ENCODE assay signal across 9 cellular contexts in the genomic region with DNA sequence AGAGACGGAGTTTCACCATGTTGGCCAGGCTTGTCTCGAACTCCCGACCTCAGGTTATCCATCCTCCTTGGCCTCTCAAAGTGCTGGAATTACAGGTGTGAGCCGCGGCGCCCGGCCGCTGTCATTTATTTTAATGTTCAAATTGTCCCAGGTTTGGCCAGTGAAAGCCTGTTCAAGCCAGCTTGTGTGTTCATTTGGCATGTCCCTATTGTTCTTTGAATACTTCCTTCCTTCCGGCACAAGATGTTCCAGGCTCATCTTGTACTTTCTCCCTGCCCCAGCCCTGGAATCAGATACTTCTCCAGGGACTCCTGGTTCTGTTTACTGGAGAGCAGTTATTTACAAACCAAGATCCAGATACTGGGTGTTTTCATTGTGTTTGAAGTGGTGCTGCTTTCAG. TPM values are rescaled to one million over a fixed set of nuclear protein-coding genes. Genes with fewer than 3 reads are reported as not detected.
A peak's percentile ranks its signal among the peaks of the same experiment; 100 is the strongest.
DNase-seq lines count a peak whose midpoint lies in the region; ATAC-seq and TF ChIP-seq lines count a peak whose summit lies in the region.
"Had no signal": no experiment of that assay in that cellular context is flagged by ENCODE, and none has a peak within 500 bp of the region (broad histone marks: within the 10 kb centered on the region; RNA-seq: fewer than 3 reads in every experiment).

No MANE protein-coding gene starts in this region.

- in situ Hi-C loops in GM23248 (cut with MboI): no loop called here

- H3K27me3 ChIP-seq in GM23248 (replicated peaks; ENCODE audit: insufficient read depth) (no peaks in the 10 kb centered on the region), adipocyte (replicated peaks; ENCODE audit: control insufficient read depth, insufficient read depth, low read length) (no peaks in the 10 kb centered on the region), right atrium auricular region (no peaks in the 10 kb centered on the region)

- H3K27ac ChIP-seq in GM23248 (no peak overlapping the region), right atrium auricular region (peak overlapping the region; percentile 78 to 94)

- peak overlapping the region; percentile 69 for H2AFZ ChIP-seq in GM23248

- no peaks in the 10 kb centered on the region for H3K9me2 ChIP-seq in GM23248 (ENCODE audit: insufficient read depth)

- DNase-seq in GM23248 (no peak), adipocyte (ENCODE audit: low read depth) (no peak), right atrium auricular region (ENCODE audit: low spot score) (peak; percentile 71), pons (ENCODE audit: low spot score) (peak; percentile 20), cerebellar nuclear complex (lab: John Stamatoyannopoulos, UW) (no peak), mesenteric fat pad (ENCODE audit: low spot score) (no peak), GM19240 (ENCODE audit: insufficient read length, low spot score) (no peak)
- DNase-seq: NCI-H526 had no signal

- H3K4me2 ChIP-seq in GM23248 (ENCODE audit: unreplicated experiment): no peak overlapping the region

- H3K4me1 ChIP-seq in GM23248 (ENCODE audit: insufficient read depth) (no peaks in the 10 kb centered on the region), adipocyte (ENCODE audit: control insufficient read depth, insufficient read depth, low read length) (peaks cover 17% of the 10 kb centered on the region), right atrium auricular region (peaks cover 0 to 18% of the 10 kb centered on the region in 2 donors)

- H3F3A ChIP-seq in GM23248 (ENCODE audit: insufficient read depth): peaks cover 10% of the 10 kb centered on the region

- WGBS in GM23248 (ENCODE audit: low coverage in 1 of 2, low lambda C conversion rate in 2 of 2, missing lambda C conversion rate in 2 of 2), 2 experiments: 42 to 45% methylated on average over 9 of the region's 9 CpGs

- H4K20me1 ChIP-seq in GM23248 (ENCODE audit: insufficient read depth): no peaks in the 10 kb centered on the region

- H3K36me3 ChIP-seq in GM23248 (ENCODE audit: low read depth) (no peaks in the 10 kb centered on the region), adipocyte (ENCODE audit: control insufficient read depth, insufficient read depth, low read length, severe bottlenecking) (no peaks in the 10 kb centered on the region), right atrium auricular region (no peaks in the 10 kb centered on the region)

- no peak for ATAC-seq in GM18867 (IDR thresholded peaks at IDR 0.05; ENCODE audit: unreplicated experiment)

- H3K9me3 ChIP-seq in GM23248 (ENCODE audit: low read depth): no peaks in the 10 kb centered on the region
- no peaks in the 10 kb centered on the region for H3K9me3 ChIP-seq in adipocyte (ENCODE audit: control insufficient read depth, low read length)
- H3K9me3 ChIP-seq in right atrium auricular region: no peaks in the 10 kb centered on the region

- H3K9ac ChIP-seq in GM23248: no peak overlapping the region
- H3K9ac ChIP-seq in adipocyte (ENCODE audit: low read length): peak overlapping the region; percentile 63

- H3K4me3 ChIP-seq in GM23248: no peak overlapping the region
- H3K4me3 ChIP-seq in adipocyte (ENCODE audit: low read length): no peak overlapping the region
- H3K4me3 ChIP-seq in right atrium auricular region: no peak overlapping the region

- no peaks in the 10 kb centered on the region for H3K79me2 ChIP-seq in GM23248 (ENCODE audit: insufficient read depth)

- no peak for TF ChIP-seq CTCF in right atrium auricular region (IDR thresholded peaks at IDR 0.05)

RNA-seq across cellular contexts. Expression of gene ZBTB8B, which starts 37.0 kb away (rescaled TPM):
- total RNA-seq in GM23248 (2014; rRNA removed; shearing (Covaris generic)): not detected in 2 replicates
- polyA plus RNA-seq in GM23248 (2016; fragmentation: Nextera tagmentation; extraction: Ambion mirVana): not detected in 2 replicates
- total RNA-seq in right atrium auricular region (under 1 TPM in 1 of 2 donors, not detected in 1; 0.04 TPM), mesenteric fat pad (not detected)

RNA-seq across cellular contexts. Expression of gene ZBTB8A, which starts 37.4 kb away (rescaled TPM):
- 5.3 and 5.6 TPM in 2 replicates for total RNA-seq in GM23248 (2014; rRNA removed; shearing (Covaris generic))
- 6.8 and 8.5 TPM in 2 replicates for polyA plus RNA-seq in GM23248 (2016; fragmentation: Nextera tagmentation; extraction: Ambion mirVana)
- 1 to 10 TPM; 3.3 to 4.8 TPM for total RNA-seq in right atrium auricular region
- 6.8 TPM for total RNA-seq in mesenteric fat pad

Comparison
In these comparisons a context has a peak if more than half of its experiments do, and no peak if none do; other contexts are left out.
1. DNase-seq: peak in right atrium auricular region (single experiment) and pons (single experiment); none in GM23248 (single experiment), adipocyte (single experiment), cerebellar nuclear complex (0 of 2), mesenteric fat pad (single experiment) and GM19240 (single experiment).